Comparison of ENCODE assay signal across 10 cellular contexts in the genomic region with DNA sequence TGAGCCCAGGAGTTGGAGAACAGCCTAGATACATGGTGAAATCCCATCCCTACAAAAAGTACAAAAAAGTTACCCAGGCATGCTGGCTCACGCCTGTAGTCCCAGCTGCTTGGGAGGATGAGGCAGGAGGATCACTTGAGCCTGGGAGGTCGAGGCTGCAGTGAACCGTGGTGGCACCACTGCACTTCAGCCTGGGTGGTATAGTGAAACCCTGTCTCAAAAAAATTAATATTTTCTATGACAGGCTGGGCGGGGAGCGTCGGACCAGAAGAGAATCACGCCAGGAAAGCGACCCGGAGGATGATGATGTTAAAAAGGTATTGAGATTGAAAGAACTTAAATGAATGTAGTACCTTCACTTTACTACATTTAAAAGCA. TPM values are rescaled to one million over a fixed set of nuclear protein-coding genes. Genes with fewer than 3 reads are reported as not detected.
DNase-seq lines count a peak whose midpoint lies in the region; ATAC-seq and TF ChIP-seq lines count a peak whose summit lies in the region.
"Had no signal": no experiment of that assay in that cellular context is flagged by ENCODE, and none has a peak within 500 bp of the region (broad histone marks: within the 10 kb centered on the region; RNA-seq: fewer than 3 reads in every experiment).

No MANE protein-coding gene starts in this region.

- H3K4me2 ChIP-seq in IMR-90 (ENCODE audit: low read depth, low read length), result no peak overlapping the region

- no peak for TF ChIP-seq POLR2A in IMR-90 (IDR thresholded peaks at IDR 0.05; ENCODE audit: low read depth, low read length)

- no peaks in the 10 kb centered on the region for H3K9me1 ChIP-seq in IMR-90 (ENCODE audit: insufficient read depth, low read length)

- H3K4me1 ChIP-seq in CD8-positive, alpha-beta T cell (ENCODE audit: insufficient read depth, low read length), result peaks cover 22% of the 10 kb centered on the region
- H3K4me1 ChIP-seq in IMR-90 (ENCODE audit: control insufficient read depth, insufficient read depth, low read length) (no peaks in the 10 kb centered on the region; the same call in 1 of the 2 replicates), adipocyte (ENCODE audit: control insufficient read depth, insufficient read depth, low read length) (peaks cover 24% of the 10 kb centered on the region)

- TF ChIP-seq CTCF in CD8-positive, alpha-beta T cell (IDR thresholded peaks at IDR 0.05), result no peak
- no peak for TF ChIP-seq CTCF in IMR-90 (conservative IDR thresholded peaks at IDR 0.05; ENCODE audit: low read depth, low read length)

- H3K27me3 ChIP-seq in CD8-positive, alpha-beta T cell (ENCODE audit: insufficient read depth, low read length), result no peaks in the 10 kb centered on the region
- H3K27me3 ChIP-seq in IMR-90 (ENCODE audit: control insufficient read depth, insufficient read depth, low read length) (no peaks in the 10 kb centered on the region), adipocyte (replicated peaks; ENCODE audit: control insufficient read depth, insufficient read depth, low read length) (no peaks in the 10 kb centered on the region)
- H3K27me3 ChIP-seq: foreskin keratinocyte had no signal

- H3K9ac ChIP-seq in IMR-90 (ENCODE audit: low read depth, low read length), result no peak overlapping the region
- peak overlapping the region; percentile 99 for H3K9ac ChIP-seq in adipocyte (ENCODE audit: low read length)

- CTCF ChIA-PET in CD8-positive, alpha-beta T cell (lab: Charles Lee), result interaction anchor here (2.1 kb wide), 1 partner anchor 249 kb away, joined by 4 read pairs; no protein-coding TSS in a partner anchor
- CTCF ChIA-PET in IMR-90 (lab: Yijun Ruan, JAX), result no interaction called here

- H4K8ac ChIP-seq in IMR-90 (ENCODE audit: low read depth in 2 of 2, low read length in 2 of 2), result no peak overlapping the region

- WGBS in IMR-90 (ENCODE audit: extremely low coverage in 2 of 2, insufficient read length in 1 of 2), 2 experiments, result no CpG with 5 or more reads among the region's 9 CpGs

- H3K9me3 Mint-ChIP-seq in CD8-positive, alpha-beta T cell, result no peaks in the 10 kb centered on the region
- no peaks in the 10 kb centered on the region for H3K9me3 Mint-ChIP-seq in natural killer cell treated with Interleukin-12 subunit alpha and Interleukin-12 subunit beta and Interleukin-15 and Interleukin-18, amount 100 ng/mL, for 72 hours

- no peak overlapping the region for H3K56ac ChIP-seq in IMR-90 (ENCODE audit: extremely low read depth, insufficient read depth, low read length)

- H3K36me3 Mint-ChIP-seq in CD8-positive, alpha-beta T cell, result peaks cover 27% of the 10 kb centered on the region
- peaks cover 27% of the 10 kb centered on the region for H3K36me3 Mint-ChIP-seq in natural killer cell treated with Interleukin-12 subunit alpha and Interleukin-12 subunit beta and Interleukin-15 and Interleukin-18, amount 100 ng/mL, for 72 hours

- H3K9me3 ChIP-seq in CD8-positive, alpha-beta T cell (ENCODE audit: low read length), result no peaks in the 10 kb centered on the region
- no peaks in the 10 kb centered on the region for H3K9me3 ChIP-seq in IMR-90 (ENCODE audit: control insufficient read depth, insufficient read depth, low read length)
- H3K9me3 ChIP-seq in adipocyte (ENCODE audit: control insufficient read depth, low read length), result no peaks in the 10 kb centered on the region

- no peak overlapping the region for H4K91ac ChIP-seq in IMR-90 (ENCODE audit: insufficient read depth, low read depth, low read length)

- H3K79me1 ChIP-seq in IMR-90 (ENCODE audit: low read depth in 1 of 2, low read length in 2 of 2), result peaks cover 25 to 46% of the 10 kb centered on the region in 2 experiments

- H3K27ac Mint-ChIP-seq in CD8-positive, alpha-beta T cell, result peak overlapping the region; percentile 75
- H3K27ac Mint-ChIP-seq in natural killer cell treated with Interleukin-12 subunit alpha and Interleukin-12 subunit beta and Interleukin-15 and Interleukin-18, amount 100 ng/mL, for 72 hours, result peak overlapping the region; percentile 94 to 100

- H3K18ac ChIP-seq in IMR-90 (ENCODE audit: low read depth, low read length), result no peak overlapping the region

- peak overlapping the region; percentile 15 for H3K4me3 Mint-ChIP-seq in CD8-positive, alpha-beta T cell
- H3K4me3 Mint-ChIP-seq in natural killer cell treated with Interleukin-12 subunit alpha and Interleukin-12 subunit beta and Interleukin-15 and Interleukin-18, amount 100 ng/mL, for 72 hours, result peak overlapping the region; percentile 87

- TF ChIP-seq RAD21 in IMR-90 (IDR thresholded peaks at IDR 0.05; ENCODE audit: low read length), result no peak

- peaks cover 24% of the 10 kb centered on the region for H4K20me1 ChIP-seq in IMR-90 (ENCODE audit: insufficient read depth, low read length)

- no TSS peak for BruUV-seq in IMR-90 (replicated peaks; lab: Mats Ljungman, UMichigan)

- H3K14ac ChIP-seq in IMR-90 (replicated peaks; ENCODE audit: low read depth, low read length), result no peak overlapping the region

- H2BK5ac ChIP-seq in IMR-90 (ENCODE audit: low read depth, low read length, poor library complexity, severe bottlenecking), result no peak overlapping the region

- DNase-seq in CD8-positive, alpha-beta T cell, result no peak
- DNase-seq in IMR-90 (no peak), adipocyte (ENCODE audit: low read depth) (no peak), inferior parietal cortex (ENCODE audit: extremely low spot score) (no peak), NCI-H1092 treated with DMSO at 0.1 percent for 48 hours (lab: John Stamatoyannopoulos, UW) (no peak), NCI-H146 treated with DMSO at 0.1 percent for 48 hours (lab: John Stamatoyannopoulos, UW; ENCODE audit: unreplicated experiment) (no peak)
- no peak for DNase-seq in natural killer cell treated with Interleukin-12 subunit alpha and Interleukin-12 subunit beta and Interleukin-15 and Interleukin-18, amount 100 ng/mL, for 72 hours (ENCODE audit: low spot score)
- DNase-seq: activated gamma-delta T cell, dermis blood vessel endothelial cell, foreskin keratinocyte had no signal

- no peak overlapping the region for H2BK120ac ChIP-seq in IMR-90 (ENCODE audit: low read depth, low read length)

- H3K27me3 Mint-ChIP-seq in CD8-positive, alpha-beta T cell (ENCODE audit: low read depth), result no peaks in the 10 kb centered on the region
- no peaks in the 10 kb centered on the region for H3K27me3 Mint-ChIP-seq in natural killer cell treated with Interleukin-12 subunit alpha and Interleukin-12 subunit beta and Interleukin-15 and Interleukin-18, amount 100 ng/mL, for 72 hours

- ATAC-seq in CD8-positive, alpha-beta T cell, result no peak
- no peak for ATAC-seq in IMR-90 (ENCODE audit: low read depth)
- ATAC-seq in natural killer cell treated with Interleukin-12 subunit alpha and Interleukin-12 subunit beta and Interleukin-15 and Interleukin-18, amount 100 ng/mL, for 72 hours, result no peak
- ATAC-seq: foreskin keratinocyte had no signal

- H2BK20ac ChIP-seq in IMR-90 (ENCODE audit: low read depth, low read length), result no peak overlapping the region

- no peak overlapping the region for H4K5ac ChIP-seq in IMR-90 (ENCODE audit: low read depth, low read length)

- POLR2A ChIA-PET in CD8-positive, alpha-beta T cell (lab: Charles Lee), result no interaction called here
- POLR2A ChIA-PET in IMR-90 (lab: Charles Lee; ENCODE audit: unreplicated experiment), result no interaction called here

- H3K4me3 ChIP-seq in CD8-positive, alpha-beta T cell (ENCODE audit: low read depth, low read length), result no peak overlapping the region
- no peak overlapping the region for H3K4me3 ChIP-seq in IMR-90 (ENCODE audit: insufficient read depth, low read depth, low read length)
- H3K4me3 ChIP-seq in adipocyte (ENCODE audit: low read length), result no peak overlapping the region

- no peak overlapping the region for H2AK9ac ChIP-seq in IMR-90 (replicated peaks; ENCODE audit: low read depth, low read length, poor library complexity)

- no peak overlapping the region for H3K4ac ChIP-seq in IMR-90 (ENCODE audit: low read depth, low read length)

- no peak overlapping the region for H3K27ac ChIP-seq in CD8-positive, alpha-beta T cell (ENCODE audit: low read depth, low read length)
- no peak overlapping the region for H3K27ac ChIP-seq in IMR-90 (ENCODE audit: insufficient read depth, low read length)
- H3K27ac ChIP-seq: foreskin keratinocyte had no signal

- no peak overlapping the region for H2BK15ac ChIP-seq in IMR-90 (ENCODE audit: low read depth, low read length)

- H2AK5ac ChIP-seq in IMR-90 (ENCODE audit: low read depth, low read length), result no peak overlapping the region

- no peak overlapping the region for H2AFZ ChIP-seq in IMR-90 (replicated peaks; ENCODE audit: low read length, poor library complexity)

- dilution Hi-C loops in IMR-90 (cut with HindIII; ENCODE audit: low sequenced_read_pairs, unreplicated experiment), result no loop called here

- in situ Hi-C loops in IMR-90 (cut with MboI; ENCODE audit: low sequenced_read_pairs), result no loop called here

- H3K36me3 ChIP-seq in CD8-positive, alpha-beta T cell (ENCODE audit: insufficient read depth, low read length), result peaks cover 26% of the 10 kb centered on the region
- H3K36me3 ChIP-seq in IMR-90 (ENCODE audit: control insufficient read depth, insufficient read depth, low read length) (peaks cover 34% of the 10 kb centered on the region), adipocyte (ENCODE audit: control insufficient read depth, insufficient read depth, low read length, severe bottlenecking) (peaks cover 60% of the 10 kb centered on the region)

- intact Hi-C loops in CD8-positive, alpha-beta T cell (cut with DNase I, micrococcal nuclease), result loop anchor here in 1 of 2 experiments (2.0 kb wide), 1 partner anchor 90 kb away; no protein-coding TSS in a partner anchor
- intact Hi-C loops in IMR-90 (cut with micrococcal nuclease), result no loop called here

- peak overlapping the region; percentile 38 for H3K23ac ChIP-seq in IMR-90 (ENCODE audit: low read depth, low read length)

- H3K4me1 Mint-ChIP-seq in CD8-positive, alpha-beta T cell (ENCODE audit: low read depth), result peaks cover 41% of the 10 kb centered on the region
- peaks cover 26 to 32% of the 10 kb centered on the region in 2 donors for H3K4me1 Mint-ChIP-seq in natural killer cell treated with Interleukin-12 subunit alpha and Interleukin-12 subunit beta and Interleukin-15 and Interleukin-18, amount 100 ng/mL, for 72 hours (ENCODE audit: low read depth in 2 of 2)

RNA-seq across cellular contexts. Expression of a gene that starts 2.1 kb away (rescaled TPM):
- 100 to 1,000 TPM; 102 to 109 TPM for total RNA-seq in CD8-positive, alpha-beta T cell
- total RNA-seq in IMR-90 (2012; rRNA removed), result 14.9 and 23.6 TPM in 2 replicates
- 20.6 and 28.8 TPM in 2 replicates for polyA plus RNA-seq in IMR-90 (2012; rRNA removed)
- 5.7 and 13.3 TPM in 2 replicates for polyA plus RNA-seq in IMR-90 (2012; cell fraction: cytosol; rRNA removed)
- 68.5 and 247 TPM in 2 replicates for polyA plus RNA-seq in IMR-90 (2012; cell fraction: nucleus; rRNA removed; ENCODE audit: low replicate concordance)
- total RNA-seq in natural killer cell treated with Interleukin-12 subunit alpha and Interleukin-12 subunit beta and Interleukin-15 and Interleukin-18, amount 100 ng/mL, for 72 hours, result 100 to 1,000 TPM in 1 of 2 donors, 10 to 100 TPM in 1; 71.0 to 161 TPM

RNA-seq across cellular contexts. Expression of a gene that starts 7.0 kb away (rescaled TPM):
- 1 to 10 TPM; 6.8 to 7.1 TPM for total RNA-seq in CD8-positive, alpha-beta T cell
- 17.0 and 32.8 TPM in 2 replicates for total RNA-seq in IMR-90 (2012; rRNA removed)
- polyA plus RNA-seq in IMR-90 (2012; rRNA removed), result 7.2 and 12.3 TPM in 2 replicates
- polyA plus RNA-seq in IMR-90 (2012; cell fraction: cytosol; rRNA removed), result 5.4 and 7.7 TPM in 2 replicates
- polyA plus RNA-seq in IMR-90 (2012; cell fraction: nucleus; rRNA removed; ENCODE audit: low replicate concordance), result 8.8 and 30.8 TPM in 2 replicates
- 10 to 100 TPM; 27.5 to 32.1 TPM for total RNA-seq in natural killer cell treated with Interleukin-12 subunit alpha and Interleukin-12 subunit beta and Interleukin-15 and Interleukin-18, amount 100 ng/mL, for 72 hours

RNA-seq across cellular contexts. Expression of a gene that starts 56.6 kb away (rescaled TPM):
- 10 to 100 TPM; 16.7 to 19.1 TPM for total RNA-seq in CD8-positive, alpha-beta T cell
- 3.9 and 7.8 TPM in 2 replicates for total RNA-seq in IMR-90 (2012; rRNA removed)
- 6.8 and 7.0 TPM in 2 replicates for polyA plus RNA-seq in IMR-90 (2012; rRNA removed)
- 1.3 and 1.6 TPM in 2 replicates for polyA plus RNA-seq in IMR-90 (2012; cell fraction: cytosol; rRNA removed)
- 2.6 and 14.8 TPM in 2 replicates for polyA plus RNA-seq in IMR-90 (2012; cell fraction: nucleus; rRNA removed; ENCODE audit: low replicate concordance)
- 10 to 100 TPM; 26.1 to 26.9 TPM for total RNA-seq in natural killer cell treated with Interleukin-12 subunit alpha and Interleukin-12 subunit beta and Interleukin-15 and Interleukin-18, amount 100 ng/mL, for 72 hours
